In the genomic region with DNA sequence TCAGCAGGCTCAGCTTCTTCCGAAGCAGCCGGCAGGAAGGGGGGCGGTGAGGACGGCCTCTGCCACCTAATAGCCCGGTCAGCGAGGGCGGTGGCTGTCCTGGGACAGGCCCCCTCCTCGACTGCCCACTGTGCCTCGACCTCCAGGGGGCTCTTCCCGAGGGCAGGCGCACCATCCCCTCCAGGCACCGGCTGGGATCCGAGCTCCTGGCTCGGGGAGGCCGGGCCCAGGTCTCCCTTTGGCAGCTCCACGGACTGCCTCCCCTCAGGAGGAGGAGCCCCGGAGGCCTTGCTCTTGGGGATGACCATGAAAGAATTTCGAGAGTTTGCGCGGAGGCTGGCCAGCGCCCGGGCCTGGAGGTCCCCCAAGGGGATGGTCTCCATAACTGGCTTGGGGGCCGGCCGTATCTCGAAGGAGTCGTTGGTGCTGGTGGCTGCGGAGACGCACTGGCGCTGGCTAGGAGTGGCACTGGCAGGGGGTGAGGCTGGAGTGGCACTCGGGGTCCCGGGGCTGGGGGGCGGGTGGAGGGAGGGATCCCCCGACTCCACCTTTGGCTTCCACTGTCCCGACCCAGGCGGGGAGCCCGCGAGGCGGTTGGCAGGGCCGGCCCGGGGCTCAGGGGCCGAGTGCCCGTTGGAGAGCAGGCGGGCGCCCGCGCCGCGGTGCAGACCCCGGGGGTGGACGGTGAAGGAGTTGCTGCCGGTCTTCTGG, we compare ENCODE assay signal across 8 cellular contexts. TPM values are rescaled to one million over a fixed set of nuclear protein-coding genes. Genes with fewer than 3 reads are reported as not detected.
DNase-seq lines count a peak whose midpoint lies in the region; ATAC-seq and TF ChIP-seq lines count a peak whose summit lies in the region.

No MANE protein-coding gene starts in this region.

- TF ChIP-seq CTCF in GM06990 (IDR thresholded peaks at IDR 0.05; ENCODE audit: insufficient read depth, low read length, poor library complexity, severe bottlenecking) = no peak
- no peak for TF ChIP-seq CTCF in fibroblast of mammary gland (conservative IDR thresholded peaks at IDR 0.05; ENCODE audit: control insufficient read depth, insufficient read depth, low read depth, low read length)

- H3K4me1 ChIP-seq in SJCRH30 = peaks cover 21% of the 10 kb centered on the region

- no peaks in the 10 kb centered on the region for H3K9me3 ChIP-seq in SJCRH30 (replicated peaks)

- ATAC-seq in GM21528 (IDR thresholded peaks at IDR 0.05; ENCODE audit: low FRiP score, unreplicated experiment) = no peak

- no peak for TF ChIP-seq POLR2A in erythroblast (IDR thresholded peaks at IDR 0.05; ENCODE audit: low read length)

- H3K36me3 ChIP-seq in GM06990 (ENCODE audit: control insufficient read depth, insufficient read depth, low read length) (no peaks in the 10 kb centered on the region; the same call in 1 of the 2 replicates), SJCRH30 (no peaks in the 10 kb centered on the region)

- H3K27me3 ChIP-seq in GM06990 (replicated peaks; ENCODE audit: control insufficient read depth, insufficient read depth, low read length) (no peaks in the 10 kb centered on the region), SJCRH30 (no peaks in the 10 kb centered on the region)

- H3K4me3 ChIP-seq in GM06990 (replicated peaks; ENCODE audit: low read depth, low read length) (peak overlapping the region; percentile 57), SJCRH30 (peak overlapping the region; percentile 58), fibroblast of mammary gland (ENCODE audit: control insufficient read depth, low read depth, low read length) (peak overlapping the region; percentile 42)

- H3K27ac ChIP-seq in SJCRH30 = no peak overlapping the region

- DNase-seq in GM06990 (ENCODE audit: extremely low read depth, insufficient read length) (no peak), SJCRH30 (no peak), fibroblast of mammary gland (ENCODE audit: low read depth) (no peak), retina (peak; percentile 46), activated gamma-delta T cell (lab: John Stamatoyannopoulos, UW) (no peak), OCI-M1 (lab: John Stamatoyannopoulos, UW) (no peak), erythroblast (lab: John Stamatoyannopoulos, UW) (no peak)

RNA-seq across cellular contexts. Expression of gene TPRN, which starts 1.0 kb away (rescaled TPM):
- 14.0 and 14.8 TPM in 2 replicates for total RNA-seq in SJCRH30 (2014; rRNA removed; shearing (Covaris generic))

RNA-seq across cellular contexts. Expression of gene TMEM203, which starts 5.9 kb away (rescaled TPM):
- total RNA-seq in SJCRH30 (2014; rRNA removed; shearing (Covaris generic)) = 57.3 and 60.5 TPM in 2 replicates

RNA-seq across cellular contexts. Expression of gene NDOR1, which starts 5.9 kb away (rescaled TPM):
- total RNA-seq in SJCRH30 (2014; rRNA removed; shearing (Covaris generic)) = 12.5 and 17.2 TPM in 2 replicates

RNA-seq across cellular contexts. Expression of gene SSNA1, which starts 11.1 kb away (rescaled TPM):
- 73.0 and 88.1 TPM in 2 replicates for total RNA-seq in SJCRH30 (2014; rRNA removed; shearing (Covaris generic))

RNA-seq across cellular contexts. Expression of gene ANAPC2, which starts 11.2 kb away (rescaled TPM):
- total RNA-seq in SJCRH30 (2014; rRNA removed; shearing (Covaris generic)) = 29.7 and 38.7 TPM in 2 replicates
